12 cellular contexts compared by ENCODE assay signal in genomic region chr7:56007167-56007652, GRCh38. TPM values are rescaled to one million over a fixed set of nuclear protein-coding genes. Genes with fewer than 3 reads are reported as not detected.
DNase-seq lines count a peak whose midpoint lies in the region.
"Had no signal": no experiment of that assay in that cellular context is flagged by ENCODE, and none has a peak within 500 bp of the region (broad histone marks: within the 10 kb centered on the region; RNA-seq: fewer than 3 reads in every experiment).

No MANE protein-coding gene starts in this region.

- H3K9ac ChIP-seq in Karpas-422 (ENCODE audit: low read length) (no peak overlapping the region), trophoblast cell (ENCODE audit: low read length) (peak overlapping the region; percentile 72)

- H4K20me1 ChIP-seq in Karpas-422 (ENCODE audit: insufficient read depth, low read depth, low read length), result no peaks in the 10 kb centered on the region

- no peaks in the 10 kb centered on the region for H3K27me3 ChIP-seq in Karpas-422 (ENCODE audit: low read length)
- no peaks in the 10 kb centered on the region for H3K27me3 ChIP-seq in trophoblast cell (ENCODE audit: insufficient read depth, low read length)
- H3K27me3 ChIP-seq: upper lobe of right lung had no signal

- no peak overlapping the region for H4K91ac ChIP-seq in trophoblast cell (ENCODE audit: low read depth, low read length)

- H2BK12ac ChIP-seq in trophoblast cell (ENCODE audit: low read length), result no peak overlapping the region

- H3K4ac ChIP-seq in trophoblast cell (ENCODE audit: low read depth, low read length), result no peak overlapping the region

- no peak overlapping the region for H2AFZ ChIP-seq in Karpas-422 (ENCODE audit: low read length)
- no peak overlapping the region for H2AFZ ChIP-seq in trophoblast cell (ENCODE audit: insufficient read depth, low read length, poor library complexity)

- no peak overlapping the region for H2BK5ac ChIP-seq in trophoblast cell (ENCODE audit: low read depth, low read length, poor library complexity)

- H3K4me3 ChIP-seq in Karpas-422 (ENCODE audit: low read length) (no peak overlapping the region), trophoblast cell (ENCODE audit: low read depth, low read length) (no peak overlapping the region)
- H3K4me3 ChIP-seq: lower lobe of right lung, upper lobe of right lung had no signal

- H3K23ac ChIP-seq in trophoblast cell (ENCODE audit: low read length), result no peak overlapping the region

- H4K8ac ChIP-seq in trophoblast cell (ENCODE audit: low read depth, low read length), result no peak overlapping the region

- peak; percentile 17 for DNase-seq in NCI-H2171 treated with DMSO at 0.1 percent for 48 hours (lab: John Stamatoyannopoulos, UW)
- no peak for DNase-seq in NCI-H2171 (lab: John Stamatoyannopoulos, UW)
- DNase-seq in Karpas-422, result peak; percentile 46
- peak; percentile 57 for DNase-seq in amniotic epithelial cell (ENCODE audit: low read depth)
- DNase-seq in trophoblast cell, result no peak
- no peak for DNase-seq in SKM-1 (lab: John Stamatoyannopoulos, UW; ENCODE audit: unreplicated experiment)
- DNase-seq in activated CD4-positive, CD25-positive, alpha-beta regulatory T cell (lab: John Stamatoyannopoulos, UW), result no peak
- no peak for DNase-seq in OCI-M1 (lab: John Stamatoyannopoulos, UW)
- DNase-seq: lower lobe of right lung; NCI-H1105; stimulated activated CD4-positive, alpha-beta T cell treated with anti-CD3 and anti-CD28 coated beads, Interleukin-12 subunit alpha, Interleukin-12 subunit beta, amount 100 ng/mL, for 4 hours; upper lobe of right lung had no signal

- peaks cover 3% of the 10 kb centered on the region; the same call in 1 of the 2 replicates for H3K36me3 ChIP-seq in Karpas-422 (ENCODE audit: insufficient read depth, low read length)
- peaks cover 3 to 6% of the 10 kb centered on the region in 2 experiments for H3K36me3 ChIP-seq in trophoblast cell (ENCODE audit: control insufficient read depth in 1 of 2, insufficient read depth in 2 of 2, low read length in 2 of 2)
- H3K36me3 ChIP-seq: upper lobe of right lung had no signal

- H3K79me1 ChIP-seq in trophoblast cell (ENCODE audit: low read length), result no peaks in the 10 kb centered on the region

- no peak overlapping the region for H2AK5ac ChIP-seq in trophoblast cell (ENCODE audit: low read length)

- H3K79me2 ChIP-seq in Karpas-422 (ENCODE audit: low read length) (no peaks in the 10 kb centered on the region), trophoblast cell (ENCODE audit: control insufficient read depth, insufficient read depth, low read length, poor library complexity) (no peaks in the 10 kb centered on the region)

- WGBS in trophoblast cell (ENCODE audit: extremely low coverage, insufficient coverage, insufficient read length), result no CpG with 5 or more reads among the region's 4 CpGs

- H3K4me1 ChIP-seq in Karpas-422 (ENCODE audit: low read length) (peaks cover 6% of the 10 kb centered on the region), trophoblast cell (ENCODE audit: control insufficient read depth in 1 of 2, insufficient read depth in 2 of 2, low read length in 2 of 2) (peaks cover 0 to 2% of the 10 kb centered on the region in 2 experiments)
- H3K4me1 ChIP-seq: lower lobe of right lung, upper lobe of right lung had no signal

- no peaks in the 10 kb centered on the region for H3K9me3 ChIP-seq in Karpas-422 (ENCODE audit: low read length)
- no peaks in the 10 kb centered on the region for H3K9me3 ChIP-seq in trophoblast cell (ENCODE audit: insufficient read depth, low read depth, low read length)
- H3K9me3 ChIP-seq: lower lobe of right lung, upper lobe of right lung had no signal

- H3K27ac ChIP-seq in Karpas-422 (ENCODE audit: low read length) (no peak overlapping the region), trophoblast cell (ENCODE audit: low read depth, low read length) (no peak overlapping the region)
- H3K27ac ChIP-seq: lower lobe of right lung, upper lobe of right lung had no signal

- H3K4me2 ChIP-seq in Karpas-422 (ENCODE audit: low read depth, low read length, poor library complexity, severe bottlenecking), result peak overlapping the region; percentile 1
- no peak overlapping the region for H3K4me2 ChIP-seq in trophoblast cell (ENCODE audit: low read length)

- no peaks in the 10 kb centered on the region for H3K9me2 ChIP-seq in Karpas-422 (replicated peaks; ENCODE audit: insufficient read depth, low read length)

- no peak overlapping the region for H4K12ac ChIP-seq in trophoblast cell (ENCODE audit: low read depth, low read length)

- no peak overlapping the region for H2BK120ac ChIP-seq in trophoblast cell (ENCODE audit: insufficient read depth, low read length, poor library complexity)

- no peak overlapping the region for H3K14ac ChIP-seq in trophoblast cell (ENCODE audit: low read length)

- no peak overlapping the region for H3K18ac ChIP-seq in trophoblast cell (ENCODE audit: low read length)

RNA-seq across cellular contexts. Expression of gene NIPSNAP2, which starts 42.8 kb away (rescaled TPM):
- 25.9 and 48.6 TPM in 2 replicates for total RNA-seq in Karpas-422 (2014; rRNA removed; shearing (Covaris generic); ENCODE audit: low replicate concordance)
- 43.8 and 46.2 TPM in 2 replicates for polyA plus RNA-seq in trophoblast cell (2013)

RNA-seq across cellular contexts. Expression of gene PSPH, which starts 44.0 kb away (rescaled TPM):
- 121 and 200 TPM in 2 replicates for total RNA-seq in Karpas-422 (2014; rRNA removed; shearing (Covaris generic); ENCODE audit: low replicate concordance)
- 9.9 and 10.7 TPM in 2 replicates for polyA plus RNA-seq in trophoblast cell (2013)

RNA-seq across cellular contexts. Expression of gene CCT6A, which starts 44.4 kb away (rescaled TPM):
- total RNA-seq in Karpas-422 (2014; rRNA removed; shearing (Covaris generic); ENCODE audit: low replicate concordance), result 149 and 174 TPM in 2 replicates
- polyA plus RNA-seq in trophoblast cell (2013), result 211 and 221 TPM in 2 replicates

RNA-seq across cellular contexts. Expression of gene MRPS17, which starts 55.5 kb away (rescaled TPM):
- total RNA-seq in Karpas-422 (2014; rRNA removed; shearing (Covaris generic); ENCODE audit: low replicate concordance), result 11.5 and 14.1 TPM in 2 replicates
- polyA plus RNA-seq in trophoblast cell (2013), result 16.4 and 16.9 TPM in 2 replicates

RNA-seq across cellular contexts. Expression of gene SUMF2, which starts 56.9 kb away (rescaled TPM):
- total RNA-seq in Karpas-422 (2014; rRNA removed; shearing (Covaris generic); ENCODE audit: low replicate concordance), result 109 and 146 TPM in 2 replicates
- polyA plus RNA-seq in trophoblast cell (2013), result 57.1 and 59.3 TPM in 2 replicates

Comparison
In these comparisons a context has a peak if more than half of its experiments do, and no peak if none do; other contexts are left out.
1. DNase-seq: peak in NCI-H2171 treated with DMSO at 0.1 percent for 48 hours (single experiment), Karpas-422 (single experiment) and amniotic epithelial cell (single experiment); none in NCI-H2171 (single experiment), trophoblast cell (0 of 2), SKM-1 (single experiment), activated CD4-positive, CD25-positive, alpha-beta regulatory T cell (0 of 4) and OCI-M1 (single experiment).